In genomic region chr4:1594871-1595788, GRCh38 we compare ENCODE assay signal across 19 cellular contexts.
"Had no signal": no experiment of that assay in that cellular context is flagged by ENCODE, and none has a peak within 500 bp of the region (broad histone marks: within the 10 kb centered on the region; RNA-seq: fewer than 3 reads in every experiment).

No MANE protein-coding gene starts in this region.

- DNase-seq: activated CD4-positive, alpha-beta memory T cell treated with anti-CD3 and anti-CD28 coated beads, Interleukin-2, amount 10 ng/mL, durations not matched to agents 7 days and 5 days; activated CD4-positive, alpha-beta T cell treated with anti-CD3 and anti-CD28 coated beads for 4 hours; activated gamma-delta T cell; activated T-cell treated with anti-CD3 and anti-CD28 coated beads, Interleukin-2, amount 50 U/mL, for 48 hours; amniotic stem cell; body of pancreas; central memory CD4-positive, alpha-beta T cell; cortex of kidney; effector CD8-positive, alpha-beta T cell; foreskin fibroblast; immature natural killer cell; natural killer cell; nucleus accumbens; stimulated activated CD4-positive, alpha-beta T cell treated with anti-CD3 and anti-CD28 coated beads, Interleukin-12 subunit alpha, Interleukin-12 subunit beta, amount 100 ng/mL, for 4 hours; stimulated activated CD4-positive, alpha-beta T cell treated with anti-CD3 and anti-CD28 coated beads, Interleukin-2, amount 100 ng/mL, for 24 hours; stomach; testis had no signal

- H3K4me1 ChIP-seq: body of pancreas, psoas muscle, stomach, testis, upper lobe of left lung had no signal

- H3K4me3 ChIP-seq: body of pancreas, psoas muscle, stomach, testis, upper lobe of left lung had no signal

- H3K27me3 ChIP-seq: body of pancreas, testis, upper lobe of left lung had no signal

- H3K9me3 ChIP-seq: testis had no signal

- H3K36me3 ChIP-seq: stomach, upper lobe of left lung had no signal

- H3K27ac ChIP-seq: body of pancreas, psoas muscle, stomach, testis, upper lobe of left lung had no signal
